In genomic region chr12:117533687-117534086, GRCh38 we compare ENCODE assay signal across 16 cellular contexts.
"Had no signal": no experiment of that assay in that cellular context is flagged by ENCODE, and none has a peak within 500 bp of the region (broad histone marks: within the 10 kb centered on the region; RNA-seq: fewer than 3 reads in every experiment).

No MANE protein-coding gene starts in this region.

- H3K27me3 ChIP-seq: pancreas, testis had no signal

- H3K36me3 ChIP-seq: pancreas, spleen had no signal

- H3K9me3 ChIP-seq: pancreas, spleen, testis had no signal

- H3K4me1 ChIP-seq: pancreas, spleen, testis had no signal

- DNase-seq: activated CD4-positive, alpha-beta T cell treated with anti-CD3 and anti-CD28 coated beads, Interleukin-2, amount 10 ng/mL, durations not matched to agents 24 days and 14 days; activated CD8-positive, alpha-beta T cell treated with anti-CD3 and anti-CD28 coated beads for 36 hours; activated naive CD4-positive, alpha-beta T cell treated with anti-CD3 and anti-CD28 coated beads for 36 hours; activated naive CD8-positive, alpha-beta T cell treated with anti-CD3 and anti-CD28 coated beads, Interleukin-2, amount 50 U/mL, for 24 hours; activated T-cell treated with anti-CD3 and anti-CD28 coated beads, Interleukin-2, amount 50 U/mL, for 1 hour; aorta; effector CD8-positive, alpha-beta T cell; mesendoderm; naive thymus-derived CD8-positive, alpha-beta T cell; pancreas; spleen; stimulated activated CD4-positive, alpha-beta T cell treated with anti-CD3 and anti-CD28 coated beads, Interleukin-4, amount 100 ng/mL, for 4 hours; T1000; testis had no signal

- ATAC-seq: activated CD8-positive, alpha-beta T cell treated with anti-CD3 and anti-CD28 coated beads for 36 hours; activated naive CD8-positive, alpha-beta T cell treated with anti-CD3 and anti-CD28 coated beads, Interleukin-2, amount 50 U/mL, for 24 hours; naive thymus-derived CD8-positive, alpha-beta T cell; sciatic nerve; stimulated activated memory B cell treated with anti-CD40 and anti-IgM and Interleukin-4, amounts not matched to agents 10 μg/mL and 1 μg/mL and 100 μg/mL, for 72 hours had no signal

- H3K4me3 ChIP-seq: pancreas, spleen, testis had no signal

- H3K27ac ChIP-seq: pancreas, spleen, testis had no signal

- FAIRE-seq: pancreas had no signal
